Comparison of ENCODE assay signal across 1 cellular context in the genomic region with DNA sequence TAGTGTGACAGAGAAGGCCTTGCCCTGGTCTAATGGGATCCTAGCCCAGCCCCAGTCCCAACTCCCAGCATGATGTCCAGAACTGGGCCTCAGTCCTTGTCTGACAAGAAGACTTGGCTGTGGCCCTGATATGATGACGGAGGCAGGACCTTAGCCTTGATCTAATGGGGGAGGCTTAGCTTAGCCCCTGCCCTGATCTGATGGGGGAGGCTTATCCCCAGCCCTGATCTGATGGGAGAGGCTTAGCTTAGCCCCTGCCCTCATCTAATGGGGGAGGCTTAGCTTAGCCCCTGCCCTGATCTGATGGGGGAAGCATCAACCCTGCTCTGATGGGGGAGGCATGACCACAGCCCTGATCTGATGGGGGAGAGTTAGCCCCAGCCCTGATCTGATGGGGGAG.
TF ChIP-seq lines count a peak whose summit lies in the region.

No MANE protein-coding gene starts in this region.

TF ChIP-seq in WTC11, 78 proteins besides CTCF, POLR2A, EP300 and RAD21:
- TF ChIP-seq, protein P1, sequence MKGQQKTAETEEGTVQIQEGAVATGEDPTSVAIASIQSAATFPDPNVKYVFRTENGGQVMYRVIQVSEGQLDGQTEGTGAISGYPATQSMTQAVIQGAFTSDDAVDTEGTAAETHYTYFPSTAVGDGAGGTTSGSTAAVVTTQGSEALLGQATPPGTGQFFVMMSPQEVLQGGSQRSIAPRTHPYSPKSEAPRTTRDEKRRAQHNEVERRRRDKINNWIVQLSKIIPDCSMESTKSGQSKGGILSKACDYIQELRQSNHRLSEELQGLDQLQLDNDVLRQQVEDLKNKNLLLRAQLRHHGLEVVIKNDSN (CRISPR knock-in tag; IDR thresholded peaks at IDR 0.05): no peak
